ENCODE assay signal across 11 cellular contexts in the genomic region with DNA sequence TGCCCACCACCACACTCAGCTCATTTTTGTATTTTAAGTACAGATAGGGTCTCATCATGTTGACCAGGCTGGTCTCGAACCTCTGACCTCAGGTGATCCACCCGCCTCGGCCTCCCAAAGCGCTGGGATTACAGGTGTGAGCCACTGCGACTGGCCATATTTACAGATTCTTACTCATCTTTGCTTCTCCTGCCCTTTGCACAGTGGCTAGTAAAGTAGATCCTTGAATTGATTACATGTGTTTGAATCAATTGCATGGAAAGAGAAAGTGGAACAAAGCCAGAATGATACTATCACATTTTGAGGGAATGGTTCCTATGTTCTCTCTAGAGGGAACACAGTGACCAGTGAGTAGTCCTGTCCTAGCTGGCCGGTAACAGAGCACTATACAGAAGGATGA.
"Had no signal": no experiment of that assay in that cellular context is flagged by ENCODE, and none has a peak within 500 bp of the region (broad histone marks: within the 10 kb centered on the region; RNA-seq: fewer than 3 reads in every experiment).

No MANE protein-coding gene starts in this region.

- H3K9me3 Mint-ChIP-seq: GM23338, HFFc6 had no signal

- H3K27ac Mint-ChIP-seq: GM23338, HFFc6 had no signal

- H3K36me3 ChIP-seq: HAP-1 had no signal

- H3K27ac ChIP-seq: GM23248 had no signal

- H3K9me3 ChIP-seq: HAP-1 had no signal

- DNase-seq: GM23248, GOT3, H7, H9, HCEC 1CT, HFFc6 had no signal

- H3K4me3 ChIP-seq: GM23248, GM23338, HAP-1 had no signal

- FAIRE-seq: H1, H54 had no signal

- ATAC-seq: GM23338, HCT116 had no signal

- H3K4me3 Mint-ChIP-seq: GM23338, H9, HFFc6 had no signal
